14 cellular contexts compared by ENCODE assay signal in genomic region chr3:30131171-30131570, GRCh38.
"Had no signal": no experiment of that assay in that cellular context is flagged by ENCODE, and none has a peak within 500 bp of the region (broad histone marks: within the 10 kb centered on the region; RNA-seq: fewer than 3 reads in every experiment).

No MANE protein-coding gene starts in this region.

- H3K4me1 ChIP-seq: esophagus squamous epithelium, left lung, psoas muscle, upper lobe of left lung had no signal

- H3K36me3 ChIP-seq: esophagus squamous epithelium, left lung, upper lobe of left lung had no signal

- H3K9me3 ChIP-seq: esophagus squamous epithelium, psoas muscle, upper lobe of left lung had no signal

- H3K4me3 ChIP-seq: esophagus squamous epithelium, left lung, psoas muscle, upper lobe of left lung had no signal

- DNase-seq: activated CD4-positive, alpha-beta T cell treated with anti-CD3 and anti-CD28 coated beads for 48 hours; activated CD8-positive, alpha-beta T cell treated with anti-CD3 and anti-CD28 coated beads, Interleukin-2, amount 10 ng/mL, durations not matched to agents 7 days and 5 days; activated naive CD4-positive, alpha-beta T cell; aorta; esophagus squamous epithelium; foreskin fibroblast; head of caudate nucleus; left lung; mesendoderm; nephron progenitor cell; psoas muscle; stimulated activated CD4-positive, alpha-beta T cell treated with anti-CD3 and anti-CD28 coated beads, Interleukin-12 subunit alpha, Interleukin-12 subunit beta, amount 100 ng/mL, for 4 hours; stimulated activated naive CD4-positive, alpha-beta T cell treated with Interleukin-2 at 50 U/mL for 16 hours; upper lobe of left lung had no signal

- H3K27me3 ChIP-seq: esophagus squamous epithelium, left lung, upper lobe of left lung had no signal

- H3K27ac ChIP-seq: esophagus squamous epithelium, left lung, psoas muscle, upper lobe of left lung had no signal
